Comparison of ENCODE assay signal across 1 cellular context in genomic region chr2:213846856-213847255, GRCh38.
TF ChIP-seq lines count a peak whose summit lies in the region.

No MANE protein-coding gene starts in this region.

TF ChIP-seq in GM23338, 12 proteins besides CTCF, POLR2A, EP300 and RAD21 (continued from another document):
- TF ChIP-seq ZNF462 (CRISPR knock-in tag; IDR thresholded peaks at IDR 0.05) (no peak), ZNF114 (CRISPR knock-in tag; IDR thresholded peaks at IDR 0.05) (no peak), ETS1 (IDR thresholded peaks at IDR 0.05) (no peak), CREB1 (CRISPR knock-in tag; IDR thresholded peaks at IDR 0.05; ENCODE audit: low read depth) (no peak), JUNB (IDR thresholded peaks at IDR 0.05; ENCODE audit: unreplicated experiment) (no peak), EZH2phosphoT487 (IDR thresholded peaks at IDR 0.05; ENCODE audit: unreplicated experiment) (no peak), REST (IDR thresholded peaks at IDR 0.05; ENCODE audit: unreplicated experiment) (no peak), ZNF331 (CRISPR knock-in tag; IDR thresholded peaks at IDR 0.05; ENCODE audit: low read depth) (no peak)
